In genomic region chr19:46481187-46481586, GRCh38 we compare ENCODE assay signal across 11 cellular contexts. TPM values are rescaled to one million over a fixed set of nuclear protein-coding genes. Genes with fewer than 3 reads are reported as not detected.
DNase-seq lines count a peak whose midpoint lies in the region; ATAC-seq and TF ChIP-seq lines count a peak whose summit lies in the region.
"Had no signal": no experiment of that assay in that cellular context is flagged by ENCODE, and none has a peak within 500 bp of the region (broad histone marks: within the 10 kb centered on the region; RNA-seq: fewer than 3 reads in every experiment).

No MANE protein-coding gene starts in this region.

- H3K27ac ChIP-seq in AG04450 (ENCODE audit: low read depth, low read length) (peak overlapping the region; percentile 96), right cardiac atrium (ENCODE audit: low read length) (no peak overlapping the region), foreskin keratinocyte (no peak overlapping the region)

- no peaks in the 10 kb centered on the region for H3K9me3 Mint-ChIP-seq in T-cell

- H3K9me3 ChIP-seq in AG04450 (ENCODE audit: control insufficient read depth, insufficient read depth, low read length) = no peaks in the 10 kb centered on the region
- H3K9me3 ChIP-seq in right cardiac atrium (ENCODE audit: control insufficient read depth, low read length) = no peaks in the 10 kb centered on the region

- TF ChIP-seq CTCF in AG04450 (IDR thresholded peaks at IDR 0.05; ENCODE audit: low read depth, low read length) (no peak), cardiac fibroblast (IDR thresholded peaks at IDR 0.05; ENCODE audit: low read depth, low read length) (no peak), foreskin keratinocyte (conservative IDR thresholded peaks at IDR 0.05) (no peak)

- WGBS in right cardiac atrium = 47% methylated on average over 9 of the region's 9 CpGs

- intact Hi-C loops in right cardiac atrium (cut with DNase I) = loop anchor here in 2 of 4 donors (5.0 to 10.0 kb wide), 2 partner anchors 34 to 196 kb away; no protein-coding TSS in a partner anchor
- intact Hi-C loops in sciatic nerve (cut with DNase I) = no loop called here

- ATAC-seq in right cardiac atrium (peak; percentile 56 to 61), sciatic nerve (peak; percentile 81), foreskin keratinocyte (no peak), T-cell (replicated peaks in 1 of 4) (no peak)

- H3K4me3 ChIP-seq in AG04450 (ENCODE audit: low read depth, low read length) (no peak overlapping the region), cardiac fibroblast (replicated peaks in 1 of 2; ENCODE audit: low read depth in 2 of 2, low read length in 2 of 2) (no peak overlapping the region), right cardiac atrium (ENCODE audit: low read length) (no peak overlapping the region)

- POLR2A ChIA-PET in AG04450 (lab: Yijun Ruan, JAX) = interaction anchor here (1.5 kb wide), 1 partner anchor 68 kb away, joined by 8 read pairs; the partner anchor contains the start of gene CCDC8
- POLR2A ChIA-PET in T-cell (lab: Charles Lee) = no interaction called here

- H3K27me3 Mint-ChIP-seq in T-cell = peaks cover 36 to 43% of the 10 kb centered on the region in 2 donors

- DNase-seq in AG04450 (ENCODE audit: low read depth, low spot score) = no peak
- DNase-seq in cardiac fibroblast (ENCODE audit: low read depth in 2 of 2) = peak; percentile 21 to 72
- peak in 1 of 3 donors; percentile 64 for DNase-seq in right cardiac atrium
- no peak for DNase-seq in sciatic nerve (ENCODE audit: low spot score)
- no peak for DNase-seq in foreskin keratinocyte
- DNase-seq in SKM-1 (lab: John Stamatoyannopoulos, UW; ENCODE audit: unreplicated experiment) = no peak
- no peak for DNase-seq in SK-N-DZ (ENCODE audit: low spot score)
- no peak for DNase-seq in T-cell
- DNase-seq: MV-4-11, NCI-H526 treated with DMSO at 0.1 percent for 48 hours had no signal

- H3K4me1 ChIP-seq in right cardiac atrium (ENCODE audit: control insufficient read depth, insufficient read depth, low read length) (no peaks in the 10 kb centered on the region), foreskin keratinocyte (no peaks in the 10 kb centered on the region)

- CTCF ChIA-PET in AG04450 (lab: Charles Lee) = interaction anchor here (0.9 to 5.4 kb wide), 3 partner anchors 79 to 201 kb away, joined by 3 to 60 read pairs (median 26); no protein-coding TSS in a partner anchor
- CTCF ChIA-PET in T-cell (lab: Charles Lee) = interaction anchor here in 1 of 2 donors (0.5 kb wide), 1 partner anchor 73 kb away, joined by 5 read pairs; no protein-coding TSS in a partner anchor

- H3K27ac Mint-ChIP-seq in T-cell = no peak overlapping the region

- no peak overlapping the region for H3K4me3 Mint-ChIP-seq in T-cell

- peaks cover 0 to 5% (median 0%) of the 10 kb centered on the region in 3 donors for H3K4me1 Mint-ChIP-seq in T-cell

- H3K27me3 ChIP-seq in AG04450 (ENCODE audit: control insufficient read depth, insufficient read depth, low read length) (no peaks in the 10 kb centered on the region), right cardiac atrium (ENCODE audit: control insufficient read depth, insufficient read depth) (no peaks in the 10 kb centered on the region), foreskin keratinocyte (no peaks in the 10 kb centered on the region)

- no peaks in the 10 kb centered on the region for H3K36me3 Mint-ChIP-seq in T-cell

RNA-seq across cellular contexts. Expression of gene PNMA8A, which starts 9.8 kb away (rescaled TPM):
- polyA plus RNA-seq in AG04450 (2011; rRNA removed) = 4.0 and 4.2 TPM in 2 replicates
- polyA minus RNA-seq in AG04450 (2011; rRNA and poly(A)+ RNA removed) = 1.9 and 2.7 TPM in 2 replicates
- 10 to 100 TPM; 15.7 to 29.8 (median 26.4) TPM for total RNA-seq in right cardiac atrium
- 10.7 TPM for polyA plus RNA-seq in right cardiac atrium
- 9.3 TPM for total RNA-seq in sciatic nerve
- 1.4 TPM in 2 replicates for total RNA-seq in foreskin keratinocyte
- 0.71 and 0.88 TPM in 2 replicates for polyA plus RNA-seq in foreskin keratinocyte
- 28.2 and 30.8 TPM in 2 replicates for polyA plus RNA-seq in SK-N-DZ (2014; cell fraction: cytosol; rRNA removed)
- 8.5 and 9.0 TPM in 2 replicates for polyA plus RNA-seq in SK-N-DZ (2014; cell fraction: nucleus; rRNA removed)
- 1 to 10 TPM in 1 of 5 donors, under 1 TPM in 2, not detected in 2; 0.15 to 1.1 (median 0.43) TPM for total RNA-seq in T-cell

RNA-seq across cellular contexts. Expression of gene PNMA8B, which starts 14.5 kb away (rescaled TPM):
- polyA plus RNA-seq in AG04450 (2011; rRNA removed) (0.17 and 0.24 TPM in 2 replicates), right cardiac atrium (1.6 TPM), foreskin keratinocyte (0.03 TPM in 2 replicates)
- polyA minus RNA-seq in AG04450 (2011; rRNA and poly(A)+ RNA removed) = 0.26 and 0.37 TPM in 2 replicates
- total RNA-seq in right cardiac atrium (1 to 10 TPM; 2.1 to 3.7 (median 2.3) TPM), sciatic nerve (3.6 TPM), foreskin keratinocyte (0.07 and 0.10 TPM in 2 replicates), T-cell (1 to 10 TPM in 1 of 5 donors, under 1 TPM in 4; 0.20 to 1.1 (median 0.44) TPM)
- 0.30 and 1.0 TPM in 2 replicates for polyA plus RNA-seq in SK-N-DZ (2014; cell fraction: cytosol; rRNA removed)
- polyA plus RNA-seq in SK-N-DZ (2014; cell fraction: nucleus; rRNA removed) = 0.52 and 1.0 TPM in 2 replicates
- total RNA-seq: SK-MEL-5 had no signal

RNA-seq across cellular contexts. Expression of gene PNMA8C, which starts 52.5 kb away (rescaled TPM):
- polyA plus RNA-seq in AG04450 (2011; rRNA removed) (0.19 and 0.21 TPM in 2 replicates), right cardiac atrium (0.05 TPM), foreskin keratinocyte (not detected in 2 replicates)
- 0.51 and 0.87 TPM in 2 replicates for polyA minus RNA-seq in AG04450 (2011; rRNA and poly(A)+ RNA removed)
- total RNA-seq in right cardiac atrium (under 1 TPM; 0.23 to 0.31 (median 0.26) TPM), sciatic nerve (not detected), foreskin keratinocyte (not detected in 2 replicates), T-cell (not detected)
- polyA plus RNA-seq in SK-N-DZ (2014; cell fraction: cytosol; rRNA removed) = 0.83 and 1.7 TPM in 2 replicates
- 0.52 and 0.65 TPM in 2 replicates for polyA plus RNA-seq in SK-N-DZ (2014; cell fraction: nucleus; rRNA removed)
- total RNA-seq: SK-MEL-5 had no signal

Comparison
In these comparisons a context has a peak if more than half of its experiments do, and no peak if none do; other contexts are left out.
1. DNase-seq: peak in cardiac fibroblast (2 of 2); none in AG04450 (single experiment), sciatic nerve (single experiment), foreskin keratinocyte (0 of 2), SKM-1 (single experiment), SK-N-DZ (single experiment) and T-cell (0 of 34).
2. ATAC-seq: peak in right cardiac atrium (2 of 2) and sciatic nerve (single experiment); none in foreskin keratinocyte (single experiment) and T-cell (0 of 4).